ENCODE assay signal across 8 cellular contexts in the genomic region with DNA sequence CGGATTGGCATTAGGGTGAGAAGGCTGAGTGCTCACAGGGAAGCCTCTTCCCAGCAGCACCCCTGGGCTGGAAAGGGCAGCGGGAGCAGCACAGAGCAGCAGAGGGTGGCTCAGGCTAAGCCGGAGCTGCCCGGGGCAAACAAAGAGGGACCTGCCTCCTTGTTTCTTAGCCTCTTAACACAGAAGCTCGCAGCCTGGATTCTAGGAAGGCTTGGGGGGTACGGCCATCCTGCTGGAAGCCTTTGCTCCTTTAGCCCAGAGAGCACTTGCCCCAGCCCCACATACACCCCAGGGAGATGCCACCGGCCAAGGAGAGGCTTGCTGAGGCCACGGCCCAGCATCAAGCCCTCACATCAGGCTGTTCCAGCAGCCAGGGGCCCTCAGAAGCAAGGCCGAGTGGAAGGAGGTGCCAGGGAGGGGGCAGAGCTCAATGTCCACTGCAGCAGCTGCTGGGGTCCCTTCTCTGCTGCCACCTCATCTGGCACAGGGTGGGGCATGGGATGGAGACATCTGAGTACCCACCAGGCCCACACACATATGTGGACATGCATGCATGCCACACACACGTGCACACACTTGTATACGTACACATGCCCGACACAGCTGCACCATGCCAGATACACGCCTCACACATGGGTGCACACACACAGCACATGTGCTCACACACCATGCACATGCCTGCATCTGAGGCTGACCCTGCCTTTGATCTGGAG. TPM values are rescaled to one million over a fixed set of nuclear protein-coding genes. Genes with fewer than 3 reads are reported as not detected.
DNase-seq lines count a peak whose midpoint lies in the region; ATAC-seq and TF ChIP-seq lines count a peak whose summit lies in the region.

No MANE protein-coding gene starts in this region.

- ATAC-seq in left cardiac atrium (peak; percentile 31 to 72), gastrocnemius medialis (peak; percentile 61 to 63), HG03565 (IDR thresholded peaks at IDR 0.05; ENCODE audit: unreplicated experiment) (no peak)

- H3K4me1 ChIP-seq in gastrocnemius medialis: peaks cover 23 to 31% of the 10 kb centered on the region in 2 donors

- DNase-seq in ELR (ENCODE audit: low read depth) (peak; percentile 60), left cardiac atrium (peak; percentile 34), gastrocnemius medialis (peak in 1 of 2 donors; percentile 40), NCI-H1105 treated with DMSO at 0.1 percent for 48 hours (lab: John Stamatoyannopoulos, UW) (no peak), cerebellar nuclear complex (lab: John Stamatoyannopoulos, UW) (no peak), NCI-H524 treated with DMSO at 0.1 percent for 48 hours (lab: John Stamatoyannopoulos, UW) (no peak)
- DNase-seq in activated CD4-positive, alpha-beta memory T cell treated with anti-CD3 and anti-CD28 coated beads, Interleukin-2, amount 10 ng/mL, durations not matched to agents 7 days and 5 days: peak; percentile 11

- TF ChIP-seq CTCF in gastrocnemius medialis (IDR thresholded peaks at IDR 0.05 in 4 of 5, conservative IDR thresholded peaks at IDR 0.05 in 1 of 5): no peak

- H3K9me3 Mint-ChIP-seq in activated CD4-positive, alpha-beta memory T cell treated with anti-CD3 and anti-CD28 coated beads, Interleukin-2, amount 10 ng/mL, durations not matched to agents 7 days and 5 days: no peaks in the 10 kb centered on the region

- H3K36me3 ChIP-seq in gastrocnemius medialis: no peaks in the 10 kb centered on the region

- TF ChIP-seq POLR2A in gastrocnemius medialis (IDR thresholded peaks at IDR 0.05): no peak

- H3K4me1 Mint-ChIP-seq in activated CD4-positive, alpha-beta memory T cell treated with anti-CD3 and anti-CD28 coated beads, Interleukin-2, amount 10 ng/mL, durations not matched to agents 7 days and 5 days: peaks cover 9% of the 10 kb centered on the region

- H3K27ac Mint-ChIP-seq in activated CD4-positive, alpha-beta memory T cell treated with anti-CD3 and anti-CD28 coated beads, Interleukin-2, amount 10 ng/mL, durations not matched to agents 7 days and 5 days: no peak overlapping the region

- H3K9me3 ChIP-seq in gastrocnemius medialis: no peaks in the 10 kb centered on the region

- no peak overlapping the region for H3K4me3 ChIP-seq in gastrocnemius medialis

- H3K27ac ChIP-seq in gastrocnemius medialis: peak overlapping the region; percentile 80 to 83 (median 80)

- no peak overlapping the region for H3K4me3 Mint-ChIP-seq in activated CD4-positive, alpha-beta memory T cell treated with anti-CD3 and anti-CD28 coated beads, Interleukin-2, amount 10 ng/mL, durations not matched to agents 7 days and 5 days

- H3K27me3 ChIP-seq in gastrocnemius medialis: no peaks in the 10 kb centered on the region

- peaks cover 11% of the 10 kb centered on the region for H3K36me3 Mint-ChIP-seq in activated CD4-positive, alpha-beta memory T cell treated with anti-CD3 and anti-CD28 coated beads, Interleukin-2, amount 10 ng/mL, durations not matched to agents 7 days and 5 days (ENCODE audit: low read depth)

- in situ Hi-C loops in gastrocnemius medialis (cut with MboI; ENCODE audit: low sequenced_read_pairs in 4 of 4): no loop called here

- peaks cover 2% of the 10 kb centered on the region for H3K27me3 Mint-ChIP-seq in activated CD4-positive, alpha-beta memory T cell treated with anti-CD3 and anti-CD28 coated beads, Interleukin-2, amount 10 ng/mL, durations not matched to agents 7 days and 5 days

- intact Hi-C loops in left cardiac atrium (cut with DNase I): no loop called here
- intact Hi-C loops in gastrocnemius medialis (cut with DNase I; ENCODE audit: low total_unique reads): loop anchor here (1.0 kb wide), 2 partner anchors 15 to 109 kb away; no protein-coding TSS in a partner anchor

- POLR2A ChIA-PET in activated CD4-positive, alpha-beta memory T cell treated with anti-CD3 and anti-CD28 coated beads, Interleukin-2, amount 10 ng/mL, durations not matched to agents 7 days and 5 days (lab: Charles Lee): interaction anchor here (0.6 to 2.0 kb wide), 3 partner anchors 10 to 19 kb away, joined by 3 to 9 read pairs (median 3); no protein-coding TSS in a partner anchor

- CTCF ChIA-PET in activated CD4-positive, alpha-beta memory T cell treated with anti-CD3 and anti-CD28 coated beads, Interleukin-2, amount 10 ng/mL, durations not matched to agents 7 days and 5 days (lab: Charles Lee): no interaction called here

RNA-seq across cellular contexts. Expression of a gene that starts 20.3 kb away (rescaled TPM):
- 10 to 100 TPM; 22.8 to 24.6 TPM for total RNA-seq in activated CD4-positive, alpha-beta memory T cell treated with anti-CD3 and anti-CD28 coated beads, Interleukin-2, amount 10 ng/mL, durations not matched to agents 7 days and 5 days
- 10 to 100 TPM; 14.0 to 33.0 TPM for total RNA-seq in left cardiac atrium
- total RNA-seq in gastrocnemius medialis: 1 to 10 TPM; 5.0 to 8.9 (median 5.2) TPM

RNA-seq across cellular contexts. Expression of a gene that starts 56.3 kb away (rescaled TPM):
- 100 to 1,000 TPM; 209 to 221 TPM for total RNA-seq in activated CD4-positive, alpha-beta memory T cell treated with anti-CD3 and anti-CD28 coated beads, Interleukin-2, amount 10 ng/mL, durations not matched to agents 7 days and 5 days
- total RNA-seq in left cardiac atrium: 100 to 1,000 TPM; 121 to 128 TPM
- 100 to 1,000 TPM; 126 to 224 (median 169) TPM for total RNA-seq in gastrocnemius medialis

Comparison
In these comparisons a context has a peak if more than half of its experiments do, and no peak if none do; other contexts are left out.
1. DNase-seq: peak in ELR (single experiment), activated CD4-positive, alpha-beta memory T cell treated with anti-CD3 and anti-CD28 coated beads, Interleukin-2, amount 10 ng/mL, durations not matched to agents 7 days and 5 days (single experiment) and left cardiac atrium (single experiment); none in NCI-H1105 treated with DMSO at 0.1 percent for 48 hours (single experiment), cerebellar nuclear complex (0 of 2) and NCI-H524 treated with DMSO at 0.1 percent for 48 hours (single experiment).